ENCODE assay signal across 2 cellular contexts in the genomic region with DNA sequence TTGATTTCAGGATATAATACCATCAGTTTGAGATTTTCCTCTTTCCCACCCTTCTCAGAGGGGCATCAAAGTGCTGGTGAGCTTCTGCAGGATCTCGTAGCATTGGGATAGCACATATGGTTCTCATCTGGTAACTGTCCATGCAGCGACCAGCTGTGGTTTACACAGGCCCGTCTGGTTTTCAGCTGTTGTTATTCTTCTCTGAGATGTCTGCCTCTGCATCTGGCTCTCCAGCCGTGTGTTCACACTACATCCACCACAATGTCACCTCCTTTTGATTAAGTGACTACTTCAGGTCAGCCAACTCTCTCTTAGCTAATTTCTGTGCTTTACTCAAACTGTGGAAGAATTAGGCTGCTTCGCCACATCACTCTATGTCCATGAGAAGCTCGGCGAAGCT.
TF ChIP-seq lines count a peak whose summit lies in the region.

No MANE protein-coding gene starts in this region.

TF ChIP-seq in IMR-90, 13 proteins besides CTCF, POLR2A, EP300 and RAD21:
- TF ChIP-seq BHLHE40 (IDR thresholded peaks at IDR 0.05; ENCODE audit: low read depth, low read length): no peak

TF ChIP-seq in H1, 55 proteins besides CTCF, POLR2A, EP300 and RAD21:
- no peak for TF ChIP-seq MAFK (IDR thresholded peaks at IDR 0.05; ENCODE audit: low read depth, low read length)
- TF ChIP-seq RBBP5 (IDR thresholded peaks at IDR 0.05; ENCODE audit: borderline replicate concordance, low read depth, low read length): no peak
- no peak for TF ChIP-seq GTF2F1 (IDR thresholded peaks at IDR 0.05; ENCODE audit: borderline replicate concordance, low read depth, low read length)
- no peak for TF ChIP-seq CBX5 (IDR thresholded peaks at IDR 0.05; ENCODE audit: low read depth, low read length)
- TF ChIP-seq KDM5A (IDR thresholded peaks at IDR 0.05; ENCODE audit: low read length): no peak
- TF ChIP-seq SP2 (IDR thresholded peaks at IDR 0.05; ENCODE audit: low read length): no peak
- TF ChIP-seq, protein P1, sequence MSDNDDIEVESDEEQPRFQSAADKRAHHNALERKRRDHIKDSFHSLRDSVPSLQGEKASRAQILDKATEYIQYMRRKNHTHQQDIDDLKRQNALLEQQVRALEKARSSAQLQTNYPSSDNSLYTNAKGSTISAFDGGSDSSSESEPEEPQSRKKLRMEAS (IDR thresholded peaks at IDR 0.05): no peak
- TF ChIP-seq TAF1 (IDR thresholded peaks at IDR 0.05; ENCODE audit: low read depth, low read length): no peak
- TF ChIP-seq TAF7 (optimal IDR thresholded peaks at IDR 0.05; ENCODE audit: borderline replicate concordance, low read depth, low read length): no peak
- no peak for TF ChIP-seq KDM4A (IDR thresholded peaks at IDR 0.05; ENCODE audit: low read depth, low read length, severe bottlenecking)
- no peak for TF ChIP-seq POLR2AphosphoS5 (IDR thresholded peaks at IDR 0.05; ENCODE audit: low read depth, low read length)
- TF ChIP-seq CEBPB (IDR thresholded peaks at IDR 0.05; ENCODE audit: low read depth, low read length): no peak
- TF ChIP-seq SIN3A (conservative IDR thresholded peaks at IDR 0.05 in 1 of 2, IDR thresholded peaks at IDR 0.05 in 1 of 2; ENCODE audit: low read depth in 1 of 2, low read length in 2 of 2): no peak
- TF ChIP-seq FOSL1 (IDR thresholded peaks at IDR 0.05; ENCODE audit: insufficient read depth, low read depth, low read length): no peak
TF ChIP-seq in H1: peak in this region for 0.
